ENCODE assay signal across 9 cellular contexts in the genomic region with DNA sequence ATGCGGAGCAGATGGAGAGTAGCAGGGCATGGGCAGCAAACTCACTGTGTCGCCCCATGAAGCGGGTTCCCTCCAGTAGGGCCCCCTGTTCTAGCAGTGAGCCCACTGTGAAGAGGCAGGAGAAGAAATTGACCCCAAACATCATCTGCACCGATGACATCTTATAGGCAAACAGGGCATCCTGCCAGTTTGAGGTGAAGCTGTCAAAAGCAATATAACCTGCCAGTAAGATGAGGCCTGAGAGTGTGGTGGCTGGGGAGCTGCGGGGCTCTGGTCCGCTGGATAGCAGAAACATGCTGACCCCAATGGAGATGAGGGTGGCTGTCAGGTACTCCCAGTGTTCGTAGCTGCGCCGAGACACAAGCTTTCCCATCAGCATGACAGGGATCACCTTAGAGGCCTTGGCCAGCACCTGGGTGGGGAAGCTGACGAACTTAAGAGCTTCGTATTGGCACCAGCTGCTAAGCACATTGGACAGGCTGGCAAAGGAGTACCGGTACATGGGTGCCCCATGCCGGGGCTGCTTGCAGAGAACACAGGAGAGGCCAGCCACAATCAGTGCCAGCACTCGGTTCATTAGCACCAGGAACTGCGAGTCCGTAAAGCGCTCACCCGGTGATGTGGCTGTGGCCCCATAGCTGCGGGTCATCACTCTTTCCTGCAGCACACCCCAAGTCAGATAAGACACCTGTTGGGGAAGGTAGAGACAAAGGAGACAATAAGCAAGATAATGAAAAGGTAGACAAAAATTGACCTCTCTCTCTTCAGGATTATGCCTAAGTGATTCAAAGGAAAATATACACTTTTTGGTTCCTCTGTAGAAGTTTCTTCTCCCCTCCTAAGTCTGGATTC. TPM values are rescaled to one million over a fixed set of nuclear protein-coding genes. Genes with fewer than 3 reads are reported as not detected.
DNase-seq lines count a peak whose midpoint lies in the region; TF ChIP-seq lines count a peak whose summit lies in the region.
"Had no signal": no experiment of that assay in that cellular context is flagged by ENCODE, and none has a peak within 500 bp of the region (broad histone marks: within the 10 kb centered on the region; RNA-seq: fewer than 3 reads in every experiment).

No MANE protein-coding gene starts in this region.

- DNase-seq in MCF 10A (ENCODE audit: unreplicated experiment) = peak; percentile 51
- DNase-seq in breast epithelium (ENCODE audit: low spot score in 2 of 2) = no peak
- peak; percentile 40 for DNase-seq in glomerular visceral epithelial cell (ENCODE audit: extremely low spot score)
- DNase-seq in middle frontal gyrus (ENCODE audit: extremely low spot score, low spot score) = no peak
- no peak for DNase-seq in NCI-H345 treated with DMSO at 0.1 percent for 48 hours (lab: John Stamatoyannopoulos, UW; ENCODE audit: unreplicated experiment)
- no peak for DNase-seq in occipital lobe (lab: John Stamatoyannopoulos, UW)
- DNase-seq: NCI-H2227 treated with DMSO at 0.1 percent for 48 hours had no signal

- H3K9me3 Mint-ChIP-seq in MCF 10A (ENCODE audit: unreplicated experiment) = no peaks in the 10 kb centered on the region

- peak overlapping the region; percentile 59 for H3K27ac Mint-ChIP-seq in MCF 10A (ENCODE audit: low read depth, unreplicated experiment)

- peak overlapping the region; percentile 84 for H3K4me3 Mint-ChIP-seq in MCF 10A (ENCODE audit: unreplicated experiment)

- BruUV-seq in MCF 10A (replicated peaks; lab: Mats Ljungman, UMichigan) = no TSS peak

- CTCF ChIA-PET in MCF 10A (lab: Yijun Ruan, JAX) = interaction anchor here (0.5 to 4.5 kb wide), 9 partner anchors 9 to 587 kb away, joined by 3 to 33 read pairs (median 4); partner anchors contain the start of gene SLC29A1

- intact Hi-C loops in MCF 10A (cut with micrococcal nuclease) (no loop called here), breast epithelium (cut with DNase I; ENCODE audit: low total_unique reads) (no loop called here)

- TF ChIP-seq CTCF in MCF 10A (IDR thresholded peaks at IDR 0.05; ENCODE audit: unreplicated experiment) = no peak
- no peak for TF ChIP-seq CTCF in breast epithelium (IDR thresholded peaks at IDR 0.05)
- no peak for TF ChIP-seq CTCF in VCaP (conservative IDR thresholded peaks at IDR 0.05)

- POLR2A ChIA-PET in MCF 10A (lab: Yijun Ruan, JAX) = interaction anchor here (0.6 to 3.0 kb wide), 6 partner anchors 9 to 25 kb away, joined by 3 to 121 read pairs (median 5); partner anchors contain the start of gene HSP90AB1

- H3K36me3 ChIP-seq in breast epithelium = peaks cover 4% of the 10 kb centered on the region

- H3K9me3 ChIP-seq in breast epithelium = no peaks in the 10 kb centered on the region

- no peaks in the 10 kb centered on the region for H3K27me3 ChIP-seq in breast epithelium

- peaks cover 61% of the 10 kb centered on the region for H3K4me1 Mint-ChIP-seq in MCF 10A (ENCODE audit: insufficient read depth, unreplicated experiment)

- H3K36me3 Mint-ChIP-seq in MCF 10A (ENCODE audit: insufficient read depth, unreplicated experiment) = peaks cover 73% of the 10 kb centered on the region

- TF ChIP-seq POLR2A in breast epithelium (IDR thresholded peaks at IDR 0.05) = no peak

- H3K4me3 ChIP-seq in breast epithelium = no peak overlapping the region

- H3K4me1 ChIP-seq in breast epithelium = peaks cover 6 to 10% of the 10 kb centered on the region in 2 donors

- H3K27ac ChIP-seq in breast epithelium (peak overlapping the region in 1 of 2 donors; percentile 29), VCaP (peak overlapping the region; percentile 95), temporal lobe (ENCODE audit: low read depth, low read length) (peak overlapping the region; percentile 96)

- H3K27me3 Mint-ChIP-seq in MCF 10A (ENCODE audit: insufficient read depth, unreplicated experiment) = no peaks in the 10 kb centered on the region

RNA-seq across cellular contexts. Expression of gene SLC35B2, which starts 2.1 kb away (rescaled TPM):
- total RNA-seq in MCF 10A (2022) (27.1 and 31.3 TPM in 2 replicates), breast epithelium (10 to 100 TPM; 32.8 to 50.5 (median 38.1) TPM), temporal lobe (23.8 TPM), occipital lobe (33.1 TPM)

RNA-seq across cellular contexts. Expression of gene HSP90AB1, which starts 8.3 kb away (rescaled TPM):
- 546 and 577 TPM in 2 replicates for total RNA-seq in MCF 10A (2022)
- 100 to 1,000 TPM; 643 to 810 (median 662) TPM for total RNA-seq in breast epithelium
- total RNA-seq in temporal lobe = 440 TPM
- total RNA-seq in occipital lobe = 440 TPM

RNA-seq across cellular contexts. Expression of gene NFKBIE, which starts 10.2 kb away (rescaled TPM):
- total RNA-seq in MCF 10A (2022) (6.0 and 8.8 TPM in 2 replicates), breast epithelium (10 to 100 TPM in 2 of 3 donors, 1 to 10 TPM in 1; 4.0 to 25.9 (median 14.4) TPM), temporal lobe (8.1 TPM), occipital lobe (7.8 TPM)

RNA-seq across cellular contexts. Expression of gene TMEM151B, which starts 15.1 kb away (rescaled TPM):
- total RNA-seq in MCF 10A (2022) = not detected in 2 replicates
- under 1 TPM in 1 of 3 donors, not detected in 2; 0.15 TPM for total RNA-seq in breast epithelium
- total RNA-seq in temporal lobe = 44.5 TPM
- 53.5 TPM for total RNA-seq in occipital lobe

RNA-seq across cellular contexts. Expression of gene SLC29A1, which starts 31.8 kb away (rescaled TPM):
- total RNA-seq in MCF 10A (2022) (6.8 and 7.0 TPM in 2 replicates), breast epithelium (100 to 1,000 TPM; 106 to 140 (median 110) TPM), temporal lobe (5.4 TPM), occipital lobe (5.5 TPM)

Comparison
In these comparisons a context has a peak if more than half of its experiments do, and no peak if none do; other contexts are left out.
1. DNase-seq: peak in MCF 10A (single experiment) and glomerular visceral epithelial cell (single experiment); none in breast epithelium (0 of 2), middle frontal gyrus (single experiment), NCI-H345 treated with DMSO at 0.1 percent for 48 hours (single experiment) and occipital lobe (single experiment).